In genomic region chr17:41420134-41420533, GRCh38 we compare ENCODE assay signal across 29 cellular contexts. TPM values are rescaled to one million over a fixed set of nuclear protein-coding genes. Genes with fewer than 3 reads are reported as not detected.
DNase-seq lines count a peak whose midpoint lies in the region; ATAC-seq, FAIRE-seq and TF ChIP-seq lines count a peak whose summit lies in the region.
"Had no signal": no experiment of that assay in that cellular context is flagged by ENCODE, and none has a peak within 500 bp of the region (broad histone marks: within the 10 kb centered on the region; RNA-seq: fewer than 3 reads in every experiment).

No MANE protein-coding gene starts in this region.

- peak; percentile 56 for DNase-seq in EL
- DNase-seq in PC-3 = peak; percentile 64
- peak; percentile 78 for DNase-seq in mammary epithelial cell
- no peak for DNase-seq in keratinocyte (ENCODE audit: low read depth, low spot score)
- no peak for DNase-seq in Right ventricle myocardium inferior (ENCODE audit: missing footprints)
- no peak for DNase-seq in ascending aorta (ENCODE audit: low spot score in 2 of 2)
- DNase-seq in NCI-H510A treated with DMSO at 0.1 percent for 48 hours (lab: John Stamatoyannopoulos, UW) = no peak
- DNase-seq: activated effector memory CD4-positive, alpha-beta T cell treated with Interleukin-2 at 50 U/mL for 16 hours; activated T-cell treated with anti-CD3 and anti-CD28 coated beads for 4 hours; COR-L47; dorsolateral prefrontal cortex; GOT3; heart right ventricle; kidney glomerular epithelial cell; lower lobe of right lung; mucosa of descending colon; NCI-H1092; NCI-H1930; NCI-H526 treated with DMSO at 0.1 percent for 48 hours; stimulated activated CD4-positive, alpha-beta T cell treated with anti-CD3 and anti-CD28 coated beads, Interleukin-2, amount 100 ng/mL, for 24 hours; T-helper 2 cell; upper lobe of left lung had no signal

- POLR2A ChIA-PET in PC-3 (lab: Charles Lee; ENCODE audit: unreplicated experiment) = no interaction called here

- dilution Hi-C loops in mammary epithelial cell (cut with HindIII; ENCODE audit: low sequenced_read_pairs) (no loop called here), keratinocyte (cut with MboI; ENCODE audit: extremely low pct_ligation_motif_present, low sequenced_read_pairs) (no loop called here)

- FAIRE-seq in keratinocyte (lab: Jason Lieb, UNC) = peak; percentile 98

- H3K9ac ChIP-seq in PC-3 (ENCODE audit: low read length) = no peak overlapping the region
- peak overlapping the region; percentile 18 for H3K9ac ChIP-seq in mammary epithelial cell (ENCODE audit: insufficient read depth, low read length)
- peak overlapping the region; percentile 58 for H3K9ac ChIP-seq in keratinocyte (ENCODE audit: control insufficient read depth, extremely low read depth, insufficient read depth, low read length)
- H3K9ac ChIP-seq: BLaER1, parathyroid adenoma had no signal

- CTCF ChIA-PET in PC-3 (lab: Charles Lee) = no interaction called here
- CTCF ChIA-PET in mammary epithelial cell (lab: Charles Lee; ENCODE audit: low non-redundant PET) = interaction anchor here (0.6 kb wide), 1 partner anchor 246 kb away, joined by 3 read pairs; no protein-coding TSS in a partner anchor

- H3F3A ChIP-seq in PC-3 (ENCODE audit: low read length, unreplicated experiment) = no peaks in the 10 kb centered on the region

- H3K9me3 ChIP-seq in PC-3 (ENCODE audit: low read length) = no peaks in the 10 kb centered on the region
- no peaks in the 10 kb centered on the region for H3K9me3 ChIP-seq in mammary epithelial cell (replicated peaks; ENCODE audit: insufficient read depth, low read length)
- H3K9me3 ChIP-seq in keratinocyte (ENCODE audit: control insufficient read depth, low read depth, low read length) = no peaks in the 10 kb centered on the region
- H3K9me3 ChIP-seq in ascending aorta = no peaks in the 10 kb centered on the region
- H3K9me3 ChIP-seq: BLaER1, heart right ventricle, lower lobe of right lung, mucosa of descending colon, right atrium auricular region, upper lobe of left lung had no signal

- intact Hi-C loops in PC-3 (cut with micrococcal nuclease) (no loop called here), mammary epithelial cell (cut with micrococcal nuclease) (loop anchor here (2.0 kb wide), 1 partner anchor 45 kb away; no protein-coding TSS in a partner anchor), Right ventricle myocardium inferior (cut with DNase I) (no loop called here), ascending aorta (cut with DNase I) (no loop called here)

- no TSS peak for BruUV-seq in PC-3 (replicated peaks; lab: Mats Ljungman, UMichigan)
- no TSS peak for BruUV-seq in mammary epithelial cell (replicated peaks; lab: Mats Ljungman, UMichigan)

- H3K9me1 ChIP-seq in keratinocyte (ENCODE audit: control insufficient read depth, extremely low read depth, insufficient read depth, low read length) = peaks cover 2% of the 10 kb centered on the region

- H3K4me2 ChIP-seq in PC-3 (ENCODE audit: low read length) (no peak overlapping the region), mammary epithelial cell (ENCODE audit: insufficient read depth, low read depth, low read length) (peak overlapping the region; percentile 61), keratinocyte (ENCODE audit: control insufficient read depth, extremely low read depth, insufficient read depth, low read depth, low read length) (peak overlapping the region; percentile 46)
- H3K4me2 ChIP-seq: BLaER1 had no signal

- TF ChIP-seq CTCF in PC-3 (conservative IDR thresholded peaks at IDR 0.05; ENCODE audit: low read depth, low read length) = no peak
- no peak for TF ChIP-seq CTCF in mammary epithelial cell (conservative IDR thresholded peaks at IDR 0.05 in 1 of 2, IDR thresholded peaks at IDR 0.05 in 1 of 2; ENCODE audit: extremely low read depth in 1 of 2, insufficient read depth in 1 of 2, low read depth in 1 of 2, low read length in 2 of 2)
- TF ChIP-seq CTCF in keratinocyte (optimal IDR thresholded peaks at IDR 0.05 in 1 of 3, IDR thresholded peaks at IDR 0.05 in 1 of 3, conservative IDR thresholded peaks at IDR 0.05 in 1 of 3; ENCODE audit: extremely low read depth in 1 of 3, insufficient read depth in 2 of 3, low read length in 3 of 3) = no peak
- TF ChIP-seq CTCF in ascending aorta (IDR thresholded peaks at IDR 0.05) = no peak

- H3K79me2 ChIP-seq in PC-3 (ENCODE audit: low read length) = no peaks in the 10 kb centered on the region
- H3K79me2 ChIP-seq in mammary epithelial cell (ENCODE audit: insufficient read depth, low read length) = no peaks in the 10 kb centered on the region
- no peaks in the 10 kb centered on the region for H3K79me2 ChIP-seq in keratinocyte (ENCODE audit: control insufficient read depth, insufficient read depth, low read length)
- H3K79me2 ChIP-seq: parathyroid adenoma had no signal

- H2AFZ ChIP-seq in PC-3 (ENCODE audit: low read length) (no peak overlapping the region), mammary epithelial cell (ENCODE audit: low read depth, low read length) (peak overlapping the region; percentile 60), keratinocyte (ENCODE audit: control insufficient read depth, low read length) (no peak overlapping the region)
- H2AFZ ChIP-seq: parathyroid adenoma had no signal

- H3K27me3 ChIP-seq in PC-3 (ENCODE audit: low read length) = no peaks in the 10 kb centered on the region
- no peaks in the 10 kb centered on the region for H3K27me3 ChIP-seq in mammary epithelial cell (ENCODE audit: insufficient read depth, low read length)
- no peaks in the 10 kb centered on the region for H3K27me3 ChIP-seq in keratinocyte (ENCODE audit: control insufficient read depth, extremely low read depth, insufficient read depth, low read length)
- H3K27me3 ChIP-seq in ascending aorta = no peaks in the 10 kb centered on the region
- H3K27me3 ChIP-seq: BLaER1, right atrium auricular region, upper lobe of left lung had no signal

- H3K4me3 ChIP-seq in PC-3 (ENCODE audit: low read length) = no peak overlapping the region
- H3K4me3 ChIP-seq in mammary epithelial cell (replicated peaks in 1 of 3; ENCODE audit: insufficient read depth in 1 of 3, low read depth in 2 of 3, low read length in 3 of 3) = no peak overlapping the region
- H3K4me3 ChIP-seq in keratinocyte (ENCODE audit: control insufficient read depth in 2 of 3, extremely low read depth in 1 of 3, insufficient read depth in 2 of 3, low read depth in 1 of 3, low read length in 3 of 3) = no peak overlapping the region
- H3K4me3 ChIP-seq in ascending aorta = no peak overlapping the region
- H3K4me3 ChIP-seq: BLaER1, dorsolateral prefrontal cortex, heart right ventricle, lower lobe of right lung, mucosa of descending colon, right atrium auricular region, upper lobe of left lung had no signal

- peaks cover 50% of the 10 kb centered on the region for H3K4me1 ChIP-seq in PC-3 (ENCODE audit: insufficient read depth, low read length)
- peaks cover 48% of the 10 kb centered on the region for H3K4me1 ChIP-seq in mammary epithelial cell (ENCODE audit: insufficient read depth, low read length)
- peaks cover 48% of the 10 kb centered on the region for H3K4me1 ChIP-seq in keratinocyte (ENCODE audit: control insufficient read depth, extremely low read depth, insufficient read depth, low read length)
- H3K4me1 ChIP-seq in ascending aorta = peaks cover 0 to 9% of the 10 kb centered on the region in 2 donors
- H3K4me1 ChIP-seq: BLaER1, lower lobe of right lung, parathyroid adenoma had no signal

- 0 out of 2 replicates have a peak overlapping the region, but pooled peaks have one; percentile 40 for H3K27ac ChIP-seq in PC-3 (ENCODE audit: low read length)
- peak overlapping the region; percentile 77 for H3K27ac ChIP-seq in mammary epithelial cell (ENCODE audit: insufficient read depth, low read depth, low read length)
- peak overlapping the region; percentile 88 for H3K27ac ChIP-seq in keratinocyte (ENCODE audit: control insufficient read depth, insufficient read depth, low read length)
- H3K27ac ChIP-seq in ascending aorta = no peak overlapping the region
- H3K27ac ChIP-seq: BLaER1, dorsolateral prefrontal cortex, heart right ventricle, lower lobe of right lung, parathyroid adenoma, right atrium auricular region, upper lobe of left lung had no signal

- H3K36me3 ChIP-seq in PC-3 (ENCODE audit: low read depth, low read length) = no peaks in the 10 kb centered on the region
- H3K36me3 ChIP-seq in mammary epithelial cell (ENCODE audit: insufficient read depth, low read length) = no peaks in the 10 kb centered on the region
- no peaks in the 10 kb centered on the region for H3K36me3 ChIP-seq in keratinocyte (ENCODE audit: control insufficient read depth in 2 of 2, extremely low read depth in 1 of 2, insufficient read depth in 2 of 2, low read length in 2 of 2)
- H3K36me3 ChIP-seq in ascending aorta = no peaks in the 10 kb centered on the region
- H3K36me3 ChIP-seq: BLaER1, heart right ventricle, lower lobe of right lung, right atrium auricular region, upper lobe of left lung had no signal

- peak; percentile 37; the same call in 1 of the 2 replicates for ATAC-seq in PC-3
- no peak for ATAC-seq in Right ventricle myocardium inferior
- no peak for ATAC-seq in HG03280 (IDR thresholded peaks at IDR 0.05; ENCODE audit: unreplicated experiment)
- ATAC-seq: heart right ventricle; lower lobe of right lung; mucosa of descending colon; natural killer cell treated with Interleukin-12 subunit alpha and Interleukin-12 subunit beta and Interleukin-15 and Interleukin-18, amount 100 ng/mL, for 72 hours had no signal

- H4K20me1 ChIP-seq in PC-3 (ENCODE audit: low read length) (no peaks in the 10 kb centered on the region), mammary epithelial cell (ENCODE audit: insufficient read depth, low read length) (no peaks in the 10 kb centered on the region), keratinocyte (ENCODE audit: control insufficient read depth, extremely low read depth, insufficient read depth, low read length) (no peaks in the 10 kb centered on the region)
- H4K20me1 ChIP-seq: BLaER1 had no signal

- in situ Hi-C loops in mammary epithelial cell (cut with MboI; ENCODE audit: low sequenced_read_pairs in 2 of 2) = no loop called here

- no peaks in the 10 kb centered on the region for H3K9me2 ChIP-seq in PC-3 (replicated peaks; ENCODE audit: low read length)

- 6% methylated on average over 4 of the region's 4 CpGs for WGBS in mammary epithelial cell (ENCODE audit: low coverage, missing lambda C conversion rate)

RNA-seq across cellular contexts. Expression of gene KRT37, which starts 4.3 kb away (rescaled TPM):
- total RNA-seq in PC-3 (2014; rRNA removed) = 3.2 and 4.6 TPM in 2 replicates
- not detected for total RNA-seq in mammary epithelial cell
- polyA plus RNA-seq in mammary epithelial cell = not detected
- polyA minus RNA-seq in mammary epithelial cell = not detected
- 0.03 to 0.08 TPM (median 0.04 TPM) in 3 replicates for polyA plus RNA-seq in keratinocyte
- 0.54 TPM for polyA plus RNA-seq in keratinocyte (2011; ENCODE audit: low read depth)
- 0.06 and 0.08 TPM in 2 replicates for polyA plus RNA-seq in keratinocyte (2011; cell fraction: cytosol; rRNA removed)
- polyA plus RNA-seq in keratinocyte (2011; cell fraction: nucleus; rRNA removed) = not detected in 2 replicates
- polyA plus RNA-seq in keratinocyte (2012; ENCODE audit: low replicate concordance) = 0.13 and 1.1 TPM in 2 replicates
- polyA minus RNA-seq in keratinocyte = 1.0 TPM in 1 of 3 replicates, not detected in the others
- not detected for polyA minus RNA-seq in keratinocyte (2011; cell fraction: cytosol; rRNA and poly(A)+ RNA removed)
- polyA minus RNA-seq in keratinocyte (2011; cell fraction: nucleus; rRNA and poly(A)+ RNA removed) = not detected in 2 replicates
- not detected for total RNA-seq in Right ventricle myocardium inferior
- total RNA-seq in ascending aorta = not detected
- total RNA-seq: cerebellum; dorsolateral prefrontal cortex; heart right ventricle; LHCN-M2; lower lobe of right lung; mucosa of descending colon; natural killer cell treated with Interleukin-12 subunit alpha and Interleukin-12 subunit beta and Interleukin-15 and Interleukin-18, amount 100 ng/mL, for 72 hours; right atrium auricular region; upper lobe of left lung had no signal
- polyA plus RNA-seq: heart right ventricle had no signal

RNA-seq across cellular contexts. Expression of gene KRT38, which starts 20.6 kb away (rescaled TPM):
- total RNA-seq in PC-3 (2014; rRNA removed) (not detected in 2 replicates), mammary epithelial cell (not detected), Right ventricle myocardium inferior (not detected), ascending aorta (not detected)
- polyA plus RNA-seq in mammary epithelial cell (not detected), keratinocyte (not detected in 3 replicates)
- polyA minus RNA-seq in mammary epithelial cell (not detected), keratinocyte (not detected in 3 replicates)
- polyA plus RNA-seq in keratinocyte (2011; ENCODE audit: low read depth) = not detected
- not detected in 2 replicates for polyA plus RNA-seq in keratinocyte (2011; cell fraction: cytosol; rRNA removed)
- not detected in 2 replicates for polyA plus RNA-seq in keratinocyte (2011; cell fraction: nucleus; rRNA removed)
- polyA plus RNA-seq in keratinocyte (2012; ENCODE audit: low replicate concordance) = not detected in 2 replicates
- not detected for polyA minus RNA-seq in keratinocyte (2011; cell fraction: cytosol; rRNA and poly(A)+ RNA removed)
- polyA minus RNA-seq in keratinocyte (2011; cell fraction: nucleus; rRNA and poly(A)+ RNA removed) = not detected in 2 replicates
- total RNA-seq: cerebellum; dorsolateral prefrontal cortex; heart right ventricle; LHCN-M2; lower lobe of right lung; mucosa of descending colon; natural killer cell treated with Interleukin-12 subunit alpha and Interleukin-12 subunit beta and Interleukin-15 and Interleukin-18, amount 100 ng/mL, for 72 hours; right atrium auricular region; upper lobe of left lung had no signal
- polyA plus RNA-seq: heart right ventricle had no signal

RNA-seq across cellular contexts. Expression of gene KRT31, which starts 22.7 kb away (rescaled TPM):
- total RNA-seq in PC-3 (2014; rRNA removed) (not detected in 2 replicates), mammary epithelial cell (not detected), Right ventricle myocardium inferior (not detected), ascending aorta (not detected)
- polyA plus RNA-seq in mammary epithelial cell (not detected), keratinocyte (20.5 to 45.2 TPM (median 24.9 TPM) in 3 replicates)
- polyA minus RNA-seq in mammary epithelial cell (not detected), keratinocyte (40.6 to 89.9 TPM (median 51.7 TPM) in 3 replicates)
- polyA plus RNA-seq in keratinocyte (2011; ENCODE audit: low read depth) = 36.3 TPM
- 18.3 and 32.3 TPM in 2 replicates for polyA plus RNA-seq in keratinocyte (2011; cell fraction: cytosol; rRNA removed)
- 21.8 and 23.4 TPM in 2 replicates for polyA plus RNA-seq in keratinocyte (2011; cell fraction: nucleus; rRNA removed)
- 59.4 and 64.5 TPM in 2 replicates for polyA plus RNA-seq in keratinocyte (2012; ENCODE audit: low replicate concordance)
- polyA minus RNA-seq in keratinocyte (2011; cell fraction: cytosol; rRNA and poly(A)+ RNA removed) = 48.3 TPM
- polyA minus RNA-seq in keratinocyte (2011; cell fraction: nucleus; rRNA and poly(A)+ RNA removed) = 12.6 and 18.7 TPM in 2 replicates
- total RNA-seq: cerebellum; heart right ventricle; LHCN-M2; lower lobe of right lung; mucosa of descending colon; natural killer cell treated with Interleukin-12 subunit alpha and Interleukin-12 subunit beta and Interleukin-15 and Interleukin-18, amount 100 ng/mL, for 72 hours; right atrium auricular region; upper lobe of left lung had no signal

RNA-seq across cellular contexts. Expression of gene KRT34, which starts 38.0 kb away (rescaled TPM):
- total RNA-seq in PC-3 (2014; rRNA removed) (2.9 and 5.1 TPM in 2 replicates), mammary epithelial cell (under 1 TPM in 1 of 2 donors, not detected in 1; 0.33 TPM), Right ventricle myocardium inferior (not detected), ascending aorta (not detected)
- polyA plus RNA-seq in mammary epithelial cell (0.79 TPM), keratinocyte (4.4 to 4.8 TPM (median 4.6 TPM) in 3 replicates)
- polyA minus RNA-seq in mammary epithelial cell (not detected), keratinocyte (2.2 to 4.2 TPM (median 3.2 TPM) in 3 replicates)
- 68.2 TPM for polyA plus RNA-seq in keratinocyte (2011; ENCODE audit: low read depth)
- polyA plus RNA-seq in keratinocyte (2011; cell fraction: cytosol; rRNA removed) = 5.4 and 6.3 TPM in 2 replicates
- 8.0 and 8.4 TPM in 2 replicates for polyA plus RNA-seq in keratinocyte (2011; cell fraction: nucleus; rRNA removed)
- polyA plus RNA-seq in keratinocyte (2012; ENCODE audit: low replicate concordance) = 3.9 and 45.5 TPM in 2 replicates
- 3.3 TPM for polyA minus RNA-seq in keratinocyte (2011; cell fraction: cytosol; rRNA and poly(A)+ RNA removed)
- 2.9 and 3.3 TPM in 2 replicates for polyA minus RNA-seq in keratinocyte (2011; cell fraction: nucleus; rRNA and poly(A)+ RNA removed)
- total RNA-seq: cerebellum; heart right ventricle; lower lobe of right lung; mucosa of descending colon; natural killer cell treated with Interleukin-12 subunit alpha and Interleukin-12 subunit beta and Interleukin-15 and Interleukin-18, amount 100 ng/mL, for 72 hours; right atrium auricular region; upper lobe of left lung had no signal
- polyA plus RNA-seq: heart right ventricle had no signal

RNA-seq across cellular contexts. Expression of gene KRT32, which starts 47.1 kb away (rescaled TPM):
- total RNA-seq in PC-3 (2014; rRNA removed) = 1.5 TPM in 2 replicates
- not detected for total RNA-seq in mammary epithelial cell
- polyA plus RNA-seq in mammary epithelial cell = 0.23 TPM
- not detected for polyA minus RNA-seq in mammary epithelial cell
- 0.03 TPM in 1 of 3 replicates, not detected in the others for polyA plus RNA-seq in keratinocyte
- not detected for polyA plus RNA-seq in keratinocyte (2011; ENCODE audit: low read depth)
- polyA plus RNA-seq in keratinocyte (2011; cell fraction: cytosol; rRNA removed) = 0.04 TPM in 2 replicates
- not detected in 2 replicates for polyA plus RNA-seq in keratinocyte (2011; cell fraction: nucleus; rRNA removed)
- not detected in 2 replicates for polyA plus RNA-seq in keratinocyte (2012; ENCODE audit: low replicate concordance)
- polyA minus RNA-seq in keratinocyte = not detected in 3 replicates
- polyA minus RNA-seq in keratinocyte (2011; cell fraction: cytosol; rRNA and poly(A)+ RNA removed) = not detected
- not detected in 2 replicates for polyA minus RNA-seq in keratinocyte (2011; cell fraction: nucleus; rRNA and poly(A)+ RNA removed)
- total RNA-seq in Right ventricle myocardium inferior = not detected
- total RNA-seq in ascending aorta = not detected
- total RNA-seq: cerebellum; dorsolateral prefrontal cortex; LHCN-M2; lower lobe of right lung; mucosa of descending colon; natural killer cell treated with Interleukin-12 subunit alpha and Interleukin-12 subunit beta and Interleukin-15 and Interleukin-18, amount 100 ng/mL, for 72 hours; right atrium auricular region; upper lobe of left lung had no signal

Comparison
In these comparisons a context has a peak if more than half of its experiments do, and no peak if none do; other contexts are left out.
1. DNase-seq: peak in EL (single experiment), PC-3 (single experiment) and mammary epithelial cell (single experiment); none in keratinocyte (single experiment), Right ventricle myocardium inferior (single experiment), ascending aorta (0 of 2) and NCI-H510A treated with DMSO at 0.1 percent for 48 hours (single experiment).
2. H3K27ac ChIP-seq: peak in PC-3 (single experiment), mammary epithelial cell (single experiment) and keratinocyte (single experiment); none in ascending aorta (0 of 2).